8 cellular contexts compared by ENCODE assay signal in the genomic region with DNA sequence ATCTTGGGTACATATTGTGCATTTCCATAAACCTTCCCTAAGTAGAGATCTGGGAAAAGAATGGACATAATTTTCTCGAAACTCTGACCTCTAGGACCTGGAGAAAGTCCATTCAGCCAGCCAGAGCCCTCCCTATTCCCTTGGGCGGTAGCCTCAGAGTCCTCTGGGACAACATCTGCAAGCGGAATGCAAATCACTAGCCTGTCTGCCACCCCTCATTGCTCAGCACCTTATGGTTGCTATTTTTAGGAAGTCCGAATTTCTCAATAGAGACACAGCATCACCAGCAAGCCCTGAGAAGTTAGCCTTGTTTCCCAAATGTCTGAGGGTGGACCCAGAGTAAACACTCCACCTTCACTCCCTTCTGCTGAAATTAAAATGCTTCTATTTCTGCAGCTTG. TPM values are rescaled to one million over a fixed set of nuclear protein-coding genes. Genes with fewer than 3 reads are reported as not detected.
DNase-seq lines count a peak whose midpoint lies in the region; ATAC-seq and TF ChIP-seq lines count a peak whose summit lies in the region.

No MANE protein-coding gene starts in this region.

- H3K36me3 ChIP-seq in SJCRH30, result no peaks in the 10 kb centered on the region
- no peaks in the 10 kb centered on the region for H3K36me3 ChIP-seq in liver (ENCODE audit: control insufficient read depth in 4 of 4, insufficient read depth in 3 of 4, low read depth in 1 of 4, low read length in 3 of 4)

- no peak for TF ChIP-seq RAD21 in liver (IDR thresholded peaks at IDR 0.05)

- whole genome bisulfite sequencing in liver, result 69% methylated on average over 4 of the region's 4 CpGs

- H3K4me1 ChIP-seq in SJCRH30 (peaks cover 79% of the 10 kb centered on the region), liver (ENCODE audit: control insufficient read depth in 4 of 4, insufficient read depth in 4 of 4, low read length in 3 of 4) (peaks cover 0 to 27% (median 7%) of the 10 kb centered on the region in 4 donors)

- TF ChIP-seq CTCF in liver (IDR thresholded peaks at IDR 0.05; ENCODE audit: low read depth, low read length, missing input control), result no peak

- peak; percentile 56 for ATAC-seq in GM18868 (IDR thresholded peaks at IDR 0.05; ENCODE audit: unreplicated experiment)
- ATAC-seq in HG02885 (IDR thresholded peaks at IDR 0.05; ENCODE audit: poor library complexity, unreplicated experiment), result peak; percentile 76

- H3K27me3 ChIP-seq in SJCRH30 (no peaks in the 10 kb centered on the region), liver (ENCODE audit: control insufficient read depth in 4 of 4, insufficient read depth in 4 of 4, low read length in 3 of 4) (no peaks in the 10 kb centered on the region)

- H3K4me3 ChIP-seq in SJCRH30 (no peak overlapping the region), liver (ENCODE audit: low read depth in 1 of 3, low read length in 3 of 3) (no peak overlapping the region)

- DNase-seq in SJCRH30 (peak; percentile 44 to 60), HT-29 (ENCODE audit: low spot score) (no peak), cerebellar cortex (ENCODE audit: low spot score) (no peak), activated T-cell treated with anti-CD3 and anti-CD28 coated beads for 4 hours (no peak), NCI-H524 treated with DMSO at 0.1 percent for 48 hours (lab: John Stamatoyannopoulos, UW) (no peak)

- no peak overlapping the region for H3K9ac ChIP-seq in liver (ENCODE audit: low read depth in 1 of 2, low read length in 2 of 2)

- H3K27ac ChIP-seq in SJCRH30 (no peak overlapping the region), liver (ENCODE audit: low read depth in 1 of 2, low read length in 2 of 2) (no peak overlapping the region)

- H3K9me3 ChIP-seq in SJCRH30 (replicated peaks), result no peaks in the 10 kb centered on the region
- H3K9me3 ChIP-seq in liver (ENCODE audit: control insufficient read depth in 4 of 4, low read length in 3 of 4), result no peaks in the 10 kb centered on the region

TF ChIP-seq in liver, 16 proteins besides CTCF, POLR2A, EP300 and RAD21:
- peak; percentile 90 for TF ChIP-seq NR2F2 (IDR thresholded peaks at IDR 0.05)
- TF ChIP-seq, protein P1, sequence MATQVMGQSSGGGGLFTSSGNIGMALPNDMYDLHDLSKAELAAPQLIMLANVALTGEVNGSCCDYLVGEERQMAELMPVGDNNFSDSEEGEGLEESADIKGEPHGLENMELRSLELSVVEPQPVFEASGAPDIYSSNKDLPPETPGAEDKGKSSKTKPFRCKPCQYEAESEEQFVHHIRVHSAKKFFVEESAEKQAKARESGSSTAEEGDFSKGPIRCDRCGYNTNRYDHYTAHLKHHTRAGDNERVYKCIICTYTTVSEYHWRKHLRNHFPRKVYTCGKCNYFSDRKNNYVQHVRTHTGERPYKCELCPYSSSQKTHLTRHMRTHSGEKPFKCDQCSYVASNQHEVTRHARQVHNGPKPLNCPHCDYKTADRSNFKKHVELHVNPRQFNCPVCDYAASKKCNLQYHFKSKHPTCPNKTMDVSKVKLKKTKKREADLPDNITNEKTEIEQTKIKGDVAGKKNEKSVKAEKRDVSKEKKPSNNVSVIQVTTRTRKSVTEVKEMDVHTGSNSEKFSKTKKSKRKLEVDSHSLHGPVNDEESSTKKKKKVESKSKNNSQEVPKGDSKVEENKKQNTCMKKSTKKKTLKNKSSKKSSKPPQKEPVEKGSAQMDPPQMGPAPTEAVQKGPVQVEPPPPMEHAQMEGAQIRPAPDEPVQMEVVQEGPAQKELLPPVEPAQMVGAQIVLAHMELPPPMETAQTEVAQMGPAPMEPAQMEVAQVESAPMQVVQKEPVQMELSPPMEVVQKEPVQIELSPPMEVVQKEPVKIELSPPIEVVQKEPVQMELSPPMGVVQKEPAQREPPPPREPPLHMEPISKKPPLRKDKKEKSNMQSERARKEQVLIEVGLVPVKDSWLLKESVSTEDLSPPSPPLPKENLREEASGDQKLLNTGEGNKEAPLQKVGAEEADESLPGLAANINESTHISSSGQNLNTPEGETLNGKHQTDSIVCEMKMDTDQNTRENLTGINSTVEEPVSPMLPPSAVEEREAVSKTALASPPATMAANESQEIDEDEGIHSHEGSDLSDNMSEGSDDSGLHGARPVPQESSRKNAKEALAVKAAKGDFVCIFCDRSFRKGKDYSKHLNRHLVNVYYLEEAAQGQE (IDR thresholded peaks at IDR 0.05), result no peak
- TF ChIP-seq SP1 (IDR thresholded peaks at IDR 0.05), result no peak
- no peak for TF ChIP-seq FOXA1 (IDR thresholded peaks at IDR 0.05)
- TF ChIP-seq EGR1 (IDR thresholded peaks at IDR 0.05; ENCODE audit: low read depth in 2 of 2), result no peak
- no peak for TF ChIP-seq HNF4G (IDR thresholded peaks at IDR 0.05)
- peak in 1 of 2 donors; percentile 7 for TF ChIP-seq HNF4A (conservative IDR thresholded peaks at IDR 0.05)

RNA-seq across cellular contexts. Expression of a gene that starts 17.6 kb away (rescaled TPM):
- 0.18 and 0.24 TPM in 2 replicates for total RNA-seq in SJCRH30 (2014; rRNA removed; shearing (Covaris generic))
- under 1 TPM; 0.50 to 0.93 TPM for total RNA-seq in liver
- polyA plus RNA-seq in liver, result under 1 TPM; 0.08 to 0.17 TPM
- total RNA-seq in HT-29 (2014; rRNA removed; shearing (Covaris generic)), result not detected in 2 replicates

Comparison
In these comparisons a context has a peak if more than half of its experiments do, and no peak if none do; other contexts are left out.
1. DNase-seq: peak in SJCRH30 (2 of 2); none in HT-29 (single experiment), cerebellar cortex (single experiment), activated T-cell treated with anti-CD3 and anti-CD28 coated beads for 4 hours (single experiment) and NCI-H524 treated with DMSO at 0.1 percent for 48 hours (single experiment).